In the genomic region with DNA sequence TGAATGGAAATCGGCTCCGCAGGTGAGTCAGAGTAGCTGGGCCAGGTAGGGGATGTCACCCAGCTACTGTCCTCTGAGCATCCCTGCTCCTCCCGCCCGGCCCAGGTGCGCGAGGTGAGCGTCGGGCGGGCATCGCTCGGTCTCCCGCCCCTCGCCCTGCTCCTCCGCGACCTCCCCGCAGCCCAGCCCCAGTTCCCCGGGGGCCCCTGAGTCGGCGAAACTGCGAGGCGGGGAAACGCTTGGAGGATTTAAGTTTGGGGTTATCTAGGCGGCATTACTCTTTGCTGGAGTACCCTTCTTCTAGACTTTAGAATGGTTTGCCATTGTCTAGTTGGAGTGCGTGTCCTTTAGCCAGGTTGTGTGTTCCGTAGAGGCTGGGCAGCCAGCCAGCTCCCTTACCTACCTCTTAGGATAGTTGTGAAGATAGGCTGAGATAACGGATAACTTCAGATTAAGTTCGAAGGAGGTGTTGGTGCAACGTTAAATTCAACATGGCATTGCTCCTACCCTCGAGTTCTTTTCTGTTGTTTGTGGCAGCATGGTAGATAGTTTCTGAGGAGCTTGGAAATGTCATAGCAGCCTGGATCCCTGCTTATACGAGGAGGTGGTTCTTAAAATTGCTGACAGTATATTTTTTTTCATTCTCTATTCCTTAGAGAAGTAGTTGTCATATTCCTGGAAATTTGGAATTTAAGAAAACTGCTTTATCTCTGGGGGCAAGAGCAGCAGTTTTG, we compare ENCODE assay signal across 8 cellular contexts. TPM values are rescaled to one million over a fixed set of nuclear protein-coding genes. Genes with fewer than 3 reads are reported as not detected.
DNase-seq lines count a peak whose midpoint lies in the region; ATAC-seq, FAIRE-seq and TF ChIP-seq lines count a peak whose summit lies in the region.

No MANE protein-coding gene starts in this region.

- H3K36me3 ChIP-seq in bronchial epithelial cell (ENCODE audit: control insufficient read depth, insufficient read depth, low read length) (no peaks in the 10 kb centered on the region), thoracic aorta (no peaks in the 10 kb centered on the region)

- peak overlapping the region; percentile 80 for H3K27ac Mint-ChIP-seq in HFFc6

- TF ChIP-seq CTCF in HFFc6 (IDR thresholded peaks at IDR 0.05) (no peak), bronchial epithelial cell (IDR thresholded peaks at IDR 0.05; ENCODE audit: insufficient read depth, low read length, severe bottlenecking) (no peak), thoracic aorta (IDR thresholded peaks at IDR 0.05) (no peak)

- peak overlapping the region; percentile 92 for H3K4me3 Mint-ChIP-seq in HFFc6

- no peak for ATAC-seq in thoracic aorta (ENCODE audit: insufficient number of reproducible peaks, low FRiP score, low read depth)
- no peak for ATAC-seq in HG03457 (IDR thresholded peaks at IDR 0.05; ENCODE audit: unreplicated experiment)

- no peaks in the 10 kb centered on the region for H3K9me3 Mint-ChIP-seq in HFFc6

- peaks cover 19 to 32% of the 10 kb centered on the region in 2 donors for H3K4me1 ChIP-seq in thoracic aorta (ENCODE audit: control insufficient read depth in 1 of 2, low read depth in 2 of 2)

- H3K27me3 ChIP-seq in bronchial epithelial cell (ENCODE audit: control insufficient read depth, insufficient read depth, low read length) (no peaks in the 10 kb centered on the region), layer of hippocampus (ENCODE audit: control insufficient read depth, insufficient read depth, low read length) (no peaks in the 10 kb centered on the region), thoracic aorta (replicated peaks; ENCODE audit: insufficient read depth) (no peaks in the 10 kb centered on the region)

- H3K9me3 ChIP-seq in thoracic aorta = no peaks in the 10 kb centered on the region

- H3K27me3 Mint-ChIP-seq in HFFc6 (ENCODE audit: insufficient read depth) = no peaks in the 10 kb centered on the region; the same call in 1 of the 2 replicates

- H3K36me3 Mint-ChIP-seq in HFFc6 (ENCODE audit: low read depth) = no peaks in the 10 kb centered on the region

- peak overlapping the region; percentile 91 for H3K4me3 ChIP-seq in bronchial epithelial cell (ENCODE audit: low read depth, low read length)
- H3K4me3 ChIP-seq in thoracic aorta = peak overlapping the region; percentile 84

- H3K27ac ChIP-seq in layer of hippocampus (ENCODE audit: low read depth, low read length) (peak overlapping the region; percentile 97), thoracic aorta (peak overlapping the region; percentile 97 to 99)

- peaks cover 40% of the 10 kb centered on the region for H3K4me1 Mint-ChIP-seq in HFFc6 (ENCODE audit: low read depth)

- DNase-seq in DMS79 treated with DMSO at 0.1 percent for 48 hours (lab: John Stamatoyannopoulos, UW) = peak; percentile 68
- no peak for DNase-seq in DMS79 (lab: John Stamatoyannopoulos, UW)
- DNase-seq in HFFc6 = no peak
- peak; percentile 70 to 88 for DNase-seq in NCI-H526 (lab: John Stamatoyannopoulos, UW)
- DNase-seq in bronchial epithelial cell (ENCODE audit: low read depth) = peak; percentile 32
- DNase-seq in thoracic aorta (ENCODE audit: low spot score) = no peak

- FAIRE-seq in bronchial epithelial cell (lab: Jason Lieb, UNC) = no peak

RNA-seq across cellular contexts. Expression of a gene that starts 0.7 kb away (rescaled TPM):
- 10 to 100 TPM; 18.3 to 24.0 (median 21.4) TPM for total RNA-seq in HFFc6 (2021; fragmentation: NEBNext Ultra II Directional; extraction: Animal tissue kit (Norgen Biotek cat#: 25700))
- total RNA-seq in bronchial epithelial cell = 9.5 and 9.6 TPM in 2 replicates
- 10 to 100 TPM; 47.5 to 49.9 TPM for total RNA-seq in thoracic aorta

RNA-seq across cellular contexts. Expression of a gene that starts 48.6 kb away (rescaled TPM):
- 10 to 100 TPM; 24.7 to 30.6 (median 27.4) TPM for total RNA-seq in HFFc6 (2021; fragmentation: NEBNext Ultra II Directional; extraction: Animal tissue kit (Norgen Biotek cat#: 25700))
- 3.9 and 5.2 TPM in 2 replicates for total RNA-seq in bronchial epithelial cell
- 10 to 100 TPM; 23.6 to 25.3 TPM for total RNA-seq in thoracic aorta

Comparison
In these comparisons a context has a peak if more than half of its experiments do, and no peak if none do; other contexts are left out.
1. DNase-seq: peak in DMS79 treated with DMSO at 0.1 percent for 48 hours (single experiment), NCI-H526 (2 of 2) and bronchial epithelial cell (single experiment); none in DMS79 (single experiment), HFFc6 (single experiment) and thoracic aorta (single experiment).